In the genomic region with DNA sequence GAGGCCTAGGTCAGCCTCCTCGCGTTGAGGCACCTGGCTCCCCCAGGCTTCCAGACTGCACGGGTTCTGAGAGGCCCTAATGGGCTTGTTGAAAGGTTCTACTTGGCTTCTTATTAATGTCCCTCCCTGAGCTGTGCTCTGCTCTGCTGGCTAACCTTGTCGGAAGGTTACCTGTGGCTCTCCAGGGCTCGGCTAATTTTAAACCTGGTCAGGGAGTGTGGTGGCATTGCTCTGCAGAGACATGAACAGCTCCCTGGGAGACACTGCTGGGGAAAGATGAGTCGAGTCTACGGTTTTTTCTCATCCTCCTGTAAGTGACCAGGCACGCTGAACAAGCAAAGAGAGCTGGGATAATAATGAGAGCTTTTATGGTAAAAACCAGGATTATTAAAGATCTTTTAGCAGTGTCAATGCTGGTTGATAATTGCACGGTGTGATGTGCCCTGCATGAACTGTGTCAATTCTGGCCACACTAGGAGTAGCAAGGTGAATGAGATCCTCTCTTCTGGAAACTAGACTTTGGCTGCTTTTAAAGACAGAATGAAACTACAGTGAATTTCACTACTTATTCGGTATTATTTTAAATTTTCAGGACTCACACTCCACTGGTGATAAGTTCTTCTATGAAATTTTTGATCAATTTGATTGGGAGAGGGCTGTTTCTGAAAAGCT, we compare ENCODE assay signal across 14 cellular contexts.
DNase-seq lines count a peak whose midpoint lies in the region; ATAC-seq and TF ChIP-seq lines count a peak whose summit lies in the region.
"Had no signal": no experiment of that assay in that cellular context is flagged by ENCODE, and none has a peak within 500 bp of the region (broad histone marks: within the 10 kb centered on the region; RNA-seq: fewer than 3 reads in every experiment).

No MANE protein-coding gene starts in this region.

- no peak for TF ChIP-seq CTCF in right atrium auricular region (IDR thresholded peaks at IDR 0.05)

- H3K4me3 ChIP-seq in SK-N-MC (no peak overlapping the region), right atrium auricular region (no peak overlapping the region), aorta (ENCODE audit: low read length in 2 of 2) (no peak overlapping the region)
- H3K4me3 ChIP-seq: dorsolateral prefrontal cortex had no signal

- WGBS in aorta, 2 donors, result 63 to 72% methylated on average over 10 of the region's 10 CpGs

- intact Hi-C loops in aorta (cut with DNase I), result no loop called here

- ATAC-seq in GM19328 (IDR thresholded peaks at IDR 0.05; ENCODE audit: unreplicated experiment) (no peak), aorta (ENCODE audit: low FRiP score) (no peak)
- ATAC-seq: activated CD8-positive, alpha-beta T cell treated with anti-CD3 and anti-CD28 coated beads for 36 hours had no signal

- H3K27me3 ChIP-seq in right atrium auricular region (no peaks in the 10 kb centered on the region), aorta (ENCODE audit: control insufficient read depth in 1 of 2, insufficient read depth in 2 of 2, low read length in 1 of 2) (no peaks in the 10 kb centered on the region)
- H3K27me3 ChIP-seq: dorsolateral prefrontal cortex had no signal

- H3K36me3 ChIP-seq in SK-N-MC (ENCODE audit: insufficient read depth, low read length) (peaks cover 3% of the 10 kb centered on the region; the same call in 1 of the 2 replicates), right atrium auricular region (no peaks in the 10 kb centered on the region), aorta (ENCODE audit: control insufficient read depth in 1 of 2, insufficient read depth in 2 of 2, low read length in 1 of 2) (no peaks in the 10 kb centered on the region)

- peak; percentile 63 for DNase-seq in HT-29 (ENCODE audit: low spot score)
- no peak for DNase-seq in SK-N-MC (ENCODE audit: low read depth, low spot score)
- no peak for DNase-seq in right atrium auricular region (ENCODE audit: low spot score)
- DNase-seq in renal cortical epithelial cell (ENCODE audit: low read depth), result peak; percentile 82
- no peak for DNase-seq in activated CD4-positive, alpha-beta T cell treated with anti-CD3 and anti-CD28 coated beads, Interleukin-2, amount 50 U/mL, for 1 hour
- DNase-seq in aorta, result no peak
- DNase-seq in NCI-H1048 (lab: John Stamatoyannopoulos, UW), result no peak
- DNase-seq: activated CD8-positive, alpha-beta T cell treated with anti-CD3 and anti-CD28 coated beads for 36 hours; glutamatergic neuron; GOT3; NCI-H524 treated with DMSO at 0.1 percent for 48 hours; small intestine had no signal

- no peaks in the 10 kb centered on the region for H3K9me3 ChIP-seq in SK-N-MC (ENCODE audit: low read depth, low read length)
- no peaks in the 10 kb centered on the region for H3K9me3 ChIP-seq in right atrium auricular region
- H3K9me3 ChIP-seq in aorta (ENCODE audit: control insufficient read depth, low read length), result no peaks in the 10 kb centered on the region

- peak overlapping the region; percentile 2; the same call in 1 of the 2 replicates for H3K27ac ChIP-seq in SK-N-MC
- H3K27ac ChIP-seq in right atrium auricular region, result peak overlapping the region; percentile 61 to 85
- no peak overlapping the region for H3K27ac ChIP-seq in aorta (ENCODE audit: low read depth in 1 of 2, low read length in 2 of 2)

- H3K4me1 ChIP-seq in right atrium auricular region (peaks cover 0 to 46% of the 10 kb centered on the region in 2 donors), aorta (ENCODE audit: control insufficient read depth in 1 of 2, insufficient read depth in 2 of 2, low read length in 2 of 2) (peaks cover 0 to 4% of the 10 kb centered on the region in 2 donors)

- no peak overlapping the region for H3K9ac ChIP-seq in SK-N-MC (ENCODE audit: insufficient read length)

Comparison
In these comparisons a context has a peak if more than half of its experiments do, and no peak if none do; other contexts are left out.
1. DNase-seq: peak in HT-29 (single experiment) and renal cortical epithelial cell (single experiment); none in SK-N-MC (single experiment), right atrium auricular region (single experiment), activated CD4-positive, alpha-beta T cell treated with anti-CD3 and anti-CD28 coated beads, Interleukin-2, amount 50 U/mL, for 1 hour (single experiment), aorta (0 of 2) and NCI-H1048 (single experiment).
2. H3K27ac ChIP-seq: peak in SK-N-MC (single experiment) and right atrium auricular region (2 of 2); none in aorta (0 of 2).